ENCODE assay signal across 20 cellular contexts in genomic region chr1:232856556-232856955, GRCh38.
"Had no signal": no experiment of that assay in that cellular context is flagged by ENCODE, and none has a peak within 500 bp of the region (broad histone marks: within the 10 kb centered on the region; RNA-seq: fewer than 3 reads in every experiment).

No MANE protein-coding gene starts in this region.

- H3K4me3 ChIP-seq: coronary artery, gastrocnemius medialis, right atrium auricular region, upper lobe of left lung had no signal

- H3K27me3 ChIP-seq: gastrocnemius medialis, right atrium auricular region, upper lobe of left lung had no signal

- H3K4me1 Mint-ChIP-seq: activated CD4-positive, alpha-beta memory T cell treated with anti-CD3 and anti-CD28 coated beads, Interleukin-2, amount 10 ng/mL, durations not matched to agents 7 days and 5 days; activated CD4-positive, alpha-beta T cell treated with anti-CD3 and anti-CD28 coated beads, Interleukin-2, amount 10 ng/mL, durations not matched to agents 24 days and 14 days; activated naive CD4-positive, alpha-beta T cell treated with anti-CD3 and anti-CD28 coated beads, Interleukin-2, amount 10 ng/mL, durations not matched to agents 7 days and 5 days; T-cell had no signal

- H3K4me1 ChIP-seq: right atrium auricular region, upper lobe of left lung had no signal

- H3K27ac ChIP-seq: coronary artery, epithelial cell of prostate, gastrocnemius medialis, right atrium auricular region, upper lobe of left lung, VCaP had no signal

- H3K36me3 ChIP-seq: gastrocnemius medialis, right atrium auricular region, upper lobe of left lung had no signal

- H3K27ac Mint-ChIP-seq: activated CD4-positive, alpha-beta memory T cell treated with anti-CD3 and anti-CD28 coated beads, Interleukin-2, amount 10 ng/mL, durations not matched to agents 7 days and 5 days; activated CD4-positive, alpha-beta T cell treated with anti-CD3 and anti-CD28 coated beads, Interleukin-2, amount 10 ng/mL, durations not matched to agents 24 days and 14 days; activated naive CD4-positive, alpha-beta T cell treated with anti-CD3 and anti-CD28 coated beads, Interleukin-2, amount 10 ng/mL, durations not matched to agents 7 days and 5 days; progenitor cell of endocrine pancreas; T-cell; T-helper 2 cell treated with Interferon-gamma antibody and Interleukin-4, amounts not matched to agents 5 μg/mL and 100 μg/mL, for 36 hours had no signal

- H3K9me3 ChIP-seq: gastrocnemius medialis, right atrium auricular region, upper lobe of left lung had no signal

- H3K36me3 Mint-ChIP-seq: activated naive CD4-positive, alpha-beta T cell treated with anti-CD3 and anti-CD28 coated beads, Interleukin-2, amount 10 ng/mL, durations not matched to agents 7 days and 5 days; T-cell had no signal

- H3K9me3 Mint-ChIP-seq: activated CD4-positive, alpha-beta memory T cell treated with anti-CD3 and anti-CD28 coated beads, Interleukin-2, amount 10 ng/mL, durations not matched to agents 7 days and 5 days; activated CD4-positive, alpha-beta T cell treated with anti-CD3 and anti-CD28 coated beads, Interleukin-2, amount 10 ng/mL, durations not matched to agents 24 days and 14 days; activated naive CD4-positive, alpha-beta T cell treated with anti-CD3 and anti-CD28 coated beads, Interleukin-2, amount 10 ng/mL, durations not matched to agents 7 days and 5 days; T-cell; T-helper 2 cell treated with Interferon-gamma antibody and Interleukin-4, amounts not matched to agents 5 μg/mL and 100 μg/mL, for 36 hours had no signal

- DNase-seq: activated CD4-positive, alpha-beta memory T cell treated with anti-CD3 and anti-CD28 coated beads, Interleukin-2, amount 10 ng/mL, durations not matched to agents 7 days and 5 days; activated CD4-positive, alpha-beta T cell treated with anti-CD3 and anti-CD28 coated beads, Interleukin-2, amount 10 ng/mL, durations not matched to agents 24 days and 14 days; activated effector memory CD4-positive, alpha-beta T cell treated with anti-CD3 and anti-CD28 coated beads, Interleukin-2, amount 50 U/mL, for 16 hours; activated naive CD4-positive, alpha-beta T cell treated with anti-CD3 and anti-CD28 coated beads, Interleukin-2, amount 10 ng/mL, durations not matched to agents 7 days and 5 days; activated T-cell treated with anti-CD3 and anti-CD28 coated beads for 4 hours; amygdala; gastrocnemius medialis; hippocampal formation; left ventricle myocardium superior; stimulated activated CD4-positive, alpha-beta T cell treated with anti-CD3 and anti-CD28 coated beads, Interleukin-4, amount 100 ng/mL, for 24 hours; stimulated activated naive CD8-positive, alpha-beta T cell treated with anti-CD3 and anti-CD28 coated beads, Interleukin-15, Interleukin-2, amounts not matched to agents 100 U/mL and 50 U/mL, for 24 hours; T-cell; upper lobe of left lung had no signal

- H3K4me3 Mint-ChIP-seq: activated CD4-positive, alpha-beta memory T cell treated with anti-CD3 and anti-CD28 coated beads, Interleukin-2, amount 10 ng/mL, durations not matched to agents 7 days and 5 days; activated CD4-positive, alpha-beta T cell treated with anti-CD3 and anti-CD28 coated beads, Interleukin-2, amount 10 ng/mL, durations not matched to agents 24 days and 14 days; activated naive CD4-positive, alpha-beta T cell treated with anti-CD3 and anti-CD28 coated beads, Interleukin-2, amount 10 ng/mL, durations not matched to agents 7 days and 5 days; nephron; T-cell; T-helper 2 cell treated with Interferon-gamma antibody and Interleukin-4, amounts not matched to agents 5 μg/mL and 100 μg/mL, for 36 hours had no signal
